11 cellular contexts compared by ENCODE assay signal in the genomic region with DNA sequence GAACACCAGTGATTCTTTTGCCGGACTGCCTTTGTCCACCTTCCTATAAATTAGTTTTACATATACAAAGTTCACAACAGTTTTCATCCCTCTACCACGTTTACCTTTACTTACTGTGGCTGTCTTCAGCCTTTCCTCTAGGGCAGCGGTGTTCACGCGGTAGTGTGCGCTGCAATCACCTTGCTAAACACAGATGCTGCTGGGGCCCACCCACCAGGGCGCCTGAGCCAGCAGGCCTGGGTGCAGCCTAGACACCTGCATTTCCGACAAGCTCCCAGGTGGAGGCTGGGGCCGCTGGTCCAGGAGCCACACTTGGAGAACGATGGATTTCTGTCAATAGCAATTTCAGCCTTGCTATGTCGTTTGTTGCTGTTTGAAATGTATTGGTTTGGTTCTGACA.
"Had no signal": no experiment of that assay in that cellular context is flagged by ENCODE, and none has a peak within 500 bp of the region (broad histone marks: within the 10 kb centered on the region; RNA-seq: fewer than 3 reads in every experiment).

No MANE protein-coding gene starts in this region.

- H3K4me3 ChIP-seq: esophagus muscularis mucosa, left lung, stomach, thyroid gland, vagina had no signal

- H3K4me1 ChIP-seq: thyroid gland, vagina had no signal

- H3K9me3 Mint-ChIP-seq: activated CD4-positive, alpha-beta memory T cell treated with anti-CD3 and anti-CD28 coated beads for 36 hours; activated naive CD4-positive, alpha-beta T cell treated with anti-CD3 and anti-CD28 coated beads, Interleukin-2, amount 50 U/mL, for 72 hours; activated T-cell treated with anti-CD3 and anti-CD28 coated beads, Interleukin-2, amount 50 U/mL, for 72 hours; nephron progenitor cell had no signal

- ATAC-seq: activated naive CD4-positive, alpha-beta T cell treated with anti-CD3 and anti-CD28 coated beads, Interleukin-2, amount 50 U/mL, for 72 hours; activated T-cell treated with anti-CD3 and anti-CD28 coated beads, Interleukin-2, amount 50 U/mL, for 72 hours; left lung had no signal

- H3K27ac Mint-ChIP-seq: activated CD4-positive, alpha-beta memory T cell treated with anti-CD3 and anti-CD28 coated beads for 36 hours; activated T-cell treated with anti-CD3 and anti-CD28 coated beads, Interleukin-2, amount 50 U/mL, for 72 hours; nephron progenitor cell had no signal

- H3K27ac ChIP-seq: esophagus muscularis mucosa, left lung, stomach, thyroid gland, vagina had no signal

- H3K36me3 ChIP-seq: left lung, stomach, thyroid gland, vagina had no signal

- H3K27me3 Mint-ChIP-seq: activated CD4-positive, alpha-beta memory T cell treated with anti-CD3 and anti-CD28 coated beads for 36 hours had no signal

- H3K9me3 ChIP-seq: esophagus muscularis mucosa, left lung, stomach, thyroid gland, vagina had no signal

- DNase-seq: activated CD4-positive, alpha-beta memory T cell treated with anti-CD3 and anti-CD28 coated beads for 36 hours; activated T-cell treated with anti-CD3 and anti-CD28 coated beads, Interleukin-2, amount 50 U/mL, for 72 hours; nephron progenitor cell; stimulated activated CD4-positive, alpha-beta T cell treated with anti-CD3 and anti-CD28 coated beads, Interleukin-4, amount 100 ng/mL, for 4 hours; stomach; T-helper 9 cell; thyroid gland had no signal

- H3K4me3 Mint-ChIP-seq: activated CD4-positive, alpha-beta memory T cell treated with anti-CD3 and anti-CD28 coated beads for 36 hours; activated T-cell treated with anti-CD3 and anti-CD28 coated beads, Interleukin-2, amount 50 U/mL, for 72 hours; nephron progenitor cell had no signal

- H3K36me3 Mint-ChIP-seq: activated CD4-positive, alpha-beta memory T cell treated with anti-CD3 and anti-CD28 coated beads for 36 hours; activated naive CD4-positive, alpha-beta T cell treated with anti-CD3 and anti-CD28 coated beads, Interleukin-2, amount 50 U/mL, for 72 hours had no signal

- H3K27me3 ChIP-seq: esophagus muscularis mucosa, left lung, stomach, thyroid gland, vagina had no signal
